21 cellular contexts compared by ENCODE assay signal in the genomic region with DNA sequence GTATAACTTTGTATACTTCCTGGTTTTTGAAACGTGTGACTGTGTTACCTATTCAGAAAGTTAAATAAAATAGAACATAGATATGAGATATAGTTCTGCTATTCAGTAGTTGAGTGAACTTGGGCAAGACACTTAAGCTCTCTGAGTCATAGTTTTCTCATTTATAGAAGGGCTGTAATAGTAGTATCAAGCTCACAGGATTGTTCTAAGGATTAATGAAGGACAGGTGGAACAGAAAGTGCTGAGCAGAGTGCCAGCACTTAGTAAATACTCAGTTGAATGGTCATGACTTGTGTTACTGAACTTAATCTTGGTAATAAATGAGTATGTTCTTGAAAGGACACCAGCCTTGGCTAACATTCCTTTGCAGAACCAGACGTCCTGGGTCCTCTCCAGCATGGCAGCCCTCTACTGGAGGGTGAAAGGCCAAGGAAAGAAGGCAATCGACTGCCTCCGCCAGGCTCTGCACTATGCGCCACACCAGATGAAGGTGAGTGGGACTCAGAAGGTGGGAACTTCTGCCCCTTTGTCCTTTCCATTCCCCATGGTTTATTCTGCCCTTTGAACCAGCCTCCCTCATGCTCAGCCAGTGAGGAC.
"Had no signal": no experiment of that assay in that cellular context is flagged by ENCODE, and none has a peak within 500 bp of the region (broad histone marks: within the 10 kb centered on the region; RNA-seq: fewer than 3 reads in every experiment).

No MANE protein-coding gene starts in this region.

- H3K4me1 ChIP-seq: foreskin keratinocyte, spleen, transverse colon had no signal

- H3K27ac ChIP-seq: foreskin keratinocyte, ovary, spleen, transverse colon had no signal

- H3K9me3 ChIP-seq: ovary, spleen, transverse colon had no signal

- ATAC-seq: foreskin keratinocyte; left ventricle myocardium superior; naive thymus-derived CD4-positive, alpha-beta T cell; T-helper 17 cell had no signal

- H3K36me3 ChIP-seq: ovary had no signal

- H3K27me3 ChIP-seq: foreskin keratinocyte, ovary, spleen, transverse colon had no signal

- H3K4me3 ChIP-seq: ovary, spleen, transverse colon had no signal

- DNase-seq: activated CD4-positive, alpha-beta memory T cell treated with anti-CD3 and anti-CD28 coated beads for 36 hours; activated CD4-positive, alpha-beta T cell treated with anti-CD3 and anti-CD28 coated beads, Interleukin-2, amount 10 ng/mL, durations not matched to agents 24 days and 14 days; activated CD4-positive, CD25-positive, alpha-beta regulatory T cell treated with anti-CD3 and anti-CD28 coated beads, Interleukin-2, amount 50 U/mL, for 72 hours; activated CD8-positive, alpha-beta memory T cell treated with anti-CD3 and anti-CD28 coated beads, Interleukin-2, amount 50 U/mL, for 48 hours; activated gamma-delta T cell; activated naive CD4-positive, alpha-beta T cell treated with anti-CD3 and anti-CD28 coated beads, Interleukin-2, amount 10 ng/mL, durations not matched to agents 7 days and 5 days; activated naive CD8-positive, alpha-beta T cell treated with anti-CD3 and anti-CD28 coated beads, Interleukin-2, amount 10 ng/mL, durations not matched to agents 7 days and 5 days; activated T-cell treated with anti-CD3 and anti-CD28 coated beads, Interleukin-2, amount 50 U/mL, for 24 hours; amniotic stem cell; central memory CD4-positive, alpha-beta T cell; dermis blood vessel endothelial cell; effector CD4-positive, alpha-beta T cell; foreskin keratinocyte; islet precursor cell; left ventricle myocardium superior; naive thymus-derived CD4-positive, alpha-beta T cell; ovary; spleen; stimulated activated naive CD4-positive, alpha-beta T cell; T-helper 17 cell; transverse colon had no signal
